ENCODE assay signal across 27 cellular contexts in genomic region chr5:55407984-55408383, GRCh38.
A peak's percentile ranks its signal among the peaks of the same experiment; 100 is the strongest.
DNase-seq lines count a peak whose midpoint lies in the region; TF ChIP-seq lines count a peak whose summit lies in the region.
"Had no signal": no experiment of that assay in that cellular context is flagged by ENCODE, and none has a peak within 500 bp of the region (broad histone marks: within the 10 kb centered on the region; RNA-seq: fewer than 3 reads in every experiment).

No MANE protein-coding gene starts in this region.

- peak overlapping the region; percentile 1 for H3K4me3 Mint-ChIP-seq in Calu3 (ENCODE audit: low read depth, unreplicated experiment)
- no peak overlapping the region for H3K4me3 Mint-ChIP-seq in dendritic cell treated with granulocyte-macrophage colony-stimulating factor and Interleukin-4, amounts not matched to agents 40 ng/mL and 50 ng/mL, for 4 days
- H3K4me3 Mint-ChIP-seq in H9 = no peak overlapping the region
- H3K4me3 Mint-ChIP-seq: CD4-positive, alpha-beta T cell had no signal

- H4K5ac ChIP-seq in H9 (ENCODE audit: insufficient read length, low read depth, low read length) = no peak overlapping the region

- no peak overlapping the region for H3K23ac ChIP-seq in neuronal stem cell (ENCODE audit: low read depth, low read length, poor library complexity)
- no peak overlapping the region for H3K23ac ChIP-seq in H9 (ENCODE audit: insufficient read length, low read depth, low read length)

- H2BK12ac ChIP-seq in neuronal stem cell (ENCODE audit: low read length) (no peak overlapping the region), H9 (ENCODE audit: insufficient read length, low read depth, low read length) (no peak overlapping the region)

- H3K4me3 ChIP-seq in neuronal stem cell (ENCODE audit: low read length in 2 of 2) = no peak overlapping the region
- H3K4me3 ChIP-seq: A549; BLaER1 treated with 17β-estradiol and CSF1 and Interleukin-3, amounts not matched to agents 10 nM and 100 nM; SJSA1 had no signal

- TF ChIP-seq CTCF in Calu3 (IDR thresholded peaks at IDR 0.05; ENCODE audit: unreplicated experiment) (no peak), H9 (conservative IDR thresholded peaks at IDR 0.05) (no peak)

- H3K18ac ChIP-seq in neuronal stem cell (ENCODE audit: low read length) (no peak overlapping the region), H9 (ENCODE audit: insufficient read length, low read depth, low read length) (no peak overlapping the region)

- H3K9ac ChIP-seq in neuronal stem cell (ENCODE audit: low read depth, low read length, poor library complexity) = no peak overlapping the region
- H3K9ac ChIP-seq in H9 (ENCODE audit: extremely low read depth, insufficient read length, low read length) = no peak overlapping the region
- H3K9ac ChIP-seq: BLaER1 treated with 17β-estradiol and CSF1 and Interleukin-3, amounts not matched to agents 10 nM and 100 nM had no signal

- H3K27me3 ChIP-seq in neuronal stem cell (ENCODE audit: control insufficient read depth in 3 of 3, insufficient read depth in 3 of 3, low read depth in 1 of 3, low read length in 3 of 3) (no peaks in the 10 kb centered on the region), H9 (ENCODE audit: insufficient read depth, low read length) (no peaks in the 10 kb centered on the region)
- H3K27me3 ChIP-seq: BLaER1 treated with 17β-estradiol and CSF1 and Interleukin-3, amounts not matched to agents 10 nM and 100 nM; SJSA1 had no signal

- H3K23me2 ChIP-seq in H9 (ENCODE audit: insufficient read length, low read depth, low read length, poor library complexity, severe bottlenecking) = no peaks in the 10 kb centered on the region

- H3K4me1 ChIP-seq in neuronal stem cell (ENCODE audit: control insufficient read depth in 2 of 2, insufficient read depth in 1 of 2, low read depth in 1 of 2, low read length in 2 of 2) (no peaks in the 10 kb centered on the region), H9 (ENCODE audit: insufficient read depth, low read length) (no peaks in the 10 kb centered on the region)
- H3K4me1 ChIP-seq: A549, SJSA1 had no signal

- DNase-seq in Calu3 (no peak), GM03348 (ENCODE audit: low spot score) (peak; percentile 14), neuronal stem cell (ENCODE audit: low spot score) (no peak), H9 (no peak), DMS153 treated with DMSO at 0.1 percent for 48 hours (lab: John Stamatoyannopoulos, UW; ENCODE audit: unreplicated experiment) (no peak)
- DNase-seq in stimulated activated CD4-positive, alpha-beta T cell treated with anti-CD3 and anti-CD28 coated beads, Interleukin-15, amount 100 ng/mL, for 24 hours = no peak
- no peak for DNase-seq in stimulated activated CD4-positive, alpha-beta T cell treated with anti-CD3 and anti-CD28 coated beads, Interleukin-12 subunit alpha, Interleukin-12 subunit beta, amount 100 ng/mL, for 4 hours
- DNase-seq: AML-193; CD4-positive, alpha-beta T cell; GDM1; IMR-90; KG1; MM.1S; NCI-H1048; NCI-H1417; NCI-H1694 treated with DMSO at 0.1 percent for 48 hours; NCI-H2081; NCI-H2171; NCI-H226; NCI-H510A; NCI-H69; Right ventricle myocardium superior; RPMI8226 had no signal

- H3K79me2 ChIP-seq in H9 (ENCODE audit: insufficient read depth, low read length) = no peaks in the 10 kb centered on the region

- H3K27ac Mint-ChIP-seq in Calu3 (ENCODE audit: unreplicated experiment) = no peak overlapping the region
- peak overlapping the region; percentile 8 for H3K27ac Mint-ChIP-seq in dendritic cell treated with granulocyte-macrophage colony-stimulating factor and Interleukin-4, amounts not matched to agents 40 ng/mL and 50 ng/mL, for 4 days
- peak overlapping the region in 1 of 3 experiments; percentile 27; a peak in 1 of 7 replicates for H3K27ac Mint-ChIP-seq in H9
- H3K27ac Mint-ChIP-seq: CD4-positive, alpha-beta T cell had no signal

- H2AFZ ChIP-seq in neuronal stem cell (ENCODE audit: low read length) (no peak overlapping the region), H9 (ENCODE audit: low read length) (no peak overlapping the region)

- no TSS peak for BruUV-seq in Calu3 (replicated peaks; lab: Mats Ljungman, UMichigan)

- H3K79me1 ChIP-seq in neuronal stem cell (ENCODE audit: low read depth, low read length) (no peaks in the 10 kb centered on the region), H9 (ENCODE audit: insufficient read depth, low read depth, low read length, poor library complexity, severe bottlenecking) (no peaks in the 10 kb centered on the region)

- H3K27me3 Mint-ChIP-seq in Calu3 (ENCODE audit: unreplicated experiment) (no peaks in the 10 kb centered on the region), H9 (ENCODE audit: low read depth) (no peaks in the 10 kb centered on the region)
- H3K27me3 Mint-ChIP-seq in dendritic cell treated with granulocyte-macrophage colony-stimulating factor and Interleukin-4, amounts not matched to agents 40 ng/mL and 50 ng/mL, for 4 days = no peaks in the 10 kb centered on the region
- H3K27me3 Mint-ChIP-seq: CD4-positive, alpha-beta T cell had no signal

- H3T11ph ChIP-seq in H9 (ENCODE audit: low read length) = no peak overlapping the region

- H4K91ac ChIP-seq in neuronal stem cell (ENCODE audit: low read depth, low read length, poor library complexity) (no peak overlapping the region), H9 (ENCODE audit: insufficient read length, low read depth, low read length) (no peak overlapping the region)

- H3K14ac ChIP-seq in neuronal stem cell (ENCODE audit: low read length) (peak overlapping the region; percentile 38), H9 (ENCODE audit: insufficient read depth, low read length) (no peak overlapping the region)

- H3K36me3 Mint-ChIP-seq in Calu3 (ENCODE audit: insufficient read depth, unreplicated experiment) = peaks cover 6% of the 10 kb centered on the region
- H3K36me3 Mint-ChIP-seq in dendritic cell treated with granulocyte-macrophage colony-stimulating factor and Interleukin-4, amounts not matched to agents 40 ng/mL and 50 ng/mL, for 4 days (ENCODE audit: low read depth) = peaks cover 51% of the 10 kb centered on the region
- H3K36me3 Mint-ChIP-seq in H9 (ENCODE audit: insufficient read depth in 1 of 3, low read depth in 3 of 3) = peaks cover 10 to 54% (median 53%) of the 10 kb centered on the region in 3 experiments; a peak in 6 of 7 replicates

- H3K27ac ChIP-seq in neuronal stem cell (replicated peaks; ENCODE audit: low read length) (no peak overlapping the region), H9 (ENCODE audit: insufficient read length, low read depth, low read length) (no peak overlapping the region)
- H3K27ac ChIP-seq: A549; BLaER1 treated with 17β-estradiol and CSF1 and Interleukin-3, amounts not matched to agents 10 nM and 100 nM; SJSA1 had no signal

- H2BK15ac ChIP-seq in neuronal stem cell (ENCODE audit: low read length) = no peak overlapping the region
- H2BK15ac ChIP-seq in H9 (ENCODE audit: low read depth, low read length) = no peak overlapping the region

- no peak overlapping the region for H2BK120ac ChIP-seq in neuronal stem cell (ENCODE audit: low read depth, low read length)
- H2BK120ac ChIP-seq in H9 (ENCODE audit: low read depth, low read length, poor library complexity, severe bottlenecking) = no peak overlapping the region

- no peak overlapping the region for H3K56ac ChIP-seq in H9 (ENCODE audit: insufficient read length, low read depth, low read length)

- H3K9me3 ChIP-seq in neuronal stem cell (replicated peaks in 1 of 2; ENCODE audit: control insufficient read depth in 2 of 2, insufficient read depth in 1 of 2, low read depth in 1 of 2, low read length in 2 of 2) = no peaks in the 10 kb centered on the region
- H3K9me3 ChIP-seq in H9 (ENCODE audit: control insufficient read depth, low read depth, low read length) = no peaks in the 10 kb centered on the region
- H3K9me3 ChIP-seq: A549; BLaER1 treated with 17β-estradiol and CSF1 and Interleukin-3, amounts not matched to agents 10 nM and 100 nM; SJSA1 had no signal

- no peaks in the 10 kb centered on the region for H3K9me3 Mint-ChIP-seq in Calu3 (ENCODE audit: low read depth, unreplicated experiment)
- H3K9me3 Mint-ChIP-seq in dendritic cell treated with granulocyte-macrophage colony-stimulating factor and Interleukin-4, amounts not matched to agents 40 ng/mL and 50 ng/mL, for 4 days = no peaks in the 10 kb centered on the region
- H3K9me3 Mint-ChIP-seq in H9 = no peaks in the 10 kb centered on the region
- H3K9me3 Mint-ChIP-seq: CD4-positive, alpha-beta T cell had no signal

- no peak overlapping the region for H4K8ac ChIP-seq in neuronal stem cell (ENCODE audit: low read depth, low read length)
- H4K8ac ChIP-seq in H9 (replicated peaks; ENCODE audit: insufficient read length, low read depth, low read length) = no peak overlapping the region

- intact Hi-C loops in Calu3 (cut with micrococcal nuclease; ENCODE audit: unreplicated experiment) = loop anchor here (1.0 to 5.0 kb wide), 3 partner anchors 139 to 284 kb away; partner anchors contain the start of gene CDC20B
- intact Hi-C loops in dendritic cell treated with granulocyte-macrophage colony-stimulating factor and Interleukin-4, amounts not matched to agents 40 ng/mL and 50 ng/mL, for 4 days (cut with micrococcal nuclease) = loop anchor here (1.0 kb wide), 1 partner anchor 283 kb away; no protein-coding TSS in a partner anchor

- no peak overlapping the region for H3K4me2 ChIP-seq in neuronal stem cell (ENCODE audit: insufficient read depth, low read length, poor library complexity, severe bottlenecking)
- H3K4me2 ChIP-seq in H9 (ENCODE audit: insufficient read depth, insufficient read length, low read length) = no peak overlapping the region
- H3K4me2 ChIP-seq: A549; BLaER1 treated with 17β-estradiol and CSF1 and Interleukin-3, amounts not matched to agents 10 nM and 100 nM had no signal

- H3K4ac ChIP-seq in neuronal stem cell (ENCODE audit: low read length) (no peak overlapping the region), H9 (ENCODE audit: low read depth, low read length) (no peak overlapping the region)

- H2BK5ac ChIP-seq in neuronal stem cell (ENCODE audit: low read length) (no peak overlapping the region), H9 (ENCODE audit: insufficient read length, low read length) (no peak overlapping the region)

- H2AK5ac ChIP-seq in neuronal stem cell (ENCODE audit: low read depth, low read length) (no peak overlapping the region), H9 (ENCODE audit: insufficient read length, low read length) (no peak overlapping the region)

- CTCF ChIA-PET in Calu3 (lab: Charles Lee) = interaction anchor here (0.7 kb wide), 1 partner anchor 284 kb away, joined by 3 read pairs; no protein-coding TSS in a partner anchor

- H3K4me1 Mint-ChIP-seq in Calu3 (ENCODE audit: low read depth, unreplicated experiment) = peaks cover 15% of the 10 kb centered on the region
- peaks cover 22% of the 10 kb centered on the region for H3K4me1 Mint-ChIP-seq in dendritic cell treated with granulocyte-macrophage colony-stimulating factor and Interleukin-4, amounts not matched to agents 40 ng/mL and 50 ng/mL, for 4 days (ENCODE audit: low read depth)
- no peaks in the 10 kb centered on the region for H3K4me1 Mint-ChIP-seq in H9

- H2BK20ac ChIP-seq in H9 (ENCODE audit: low read depth, low read length, poor library complexity, severe bottlenecking) = no peak overlapping the region

- H4K20me1 ChIP-seq in H9 (ENCODE audit: control insufficient read depth, insufficient read depth, insufficient read length) = no peaks in the 10 kb centered on the region

- peaks cover 6 to 98% of the 10 kb centered on the region in 2 donors for H3K36me3 ChIP-seq in neuronal stem cell (replicated peaks in 1 of 2; ENCODE audit: control insufficient read depth in 2 of 2, insufficient read depth in 2 of 2, low read length in 2 of 2)

- no CpG with 5 or more reads among the region's 3 CpGs for WGBS in neuronal stem cell (ENCODE audit: extremely low coverage in 2 of 2, insufficient read length in 2 of 2, insufficient replicate concordance in 1 of 2), 2 donors
- WGBS in H9 (ENCODE audit: extremely low coverage, insufficient read length, low lambda C conversion rate) = no CpG with 5 or more reads among the region's 3 CpGs
